ENCODE assay signal across 27 cellular contexts in genomic region chr9:111034146-111034545, GRCh38. TPM values are rescaled to one million over a fixed set of nuclear protein-coding genes. Genes with fewer than 3 reads are reported as not detected.
DNase-seq lines count a peak whose midpoint lies in the region; ATAC-seq and TF ChIP-seq lines count a peak whose summit lies in the region.
"Had no signal": no experiment of that assay in that cellular context is flagged by ENCODE, and none has a peak within 500 bp of the region (broad histone marks: within the 10 kb centered on the region; RNA-seq: fewer than 3 reads in every experiment).

No MANE protein-coding gene starts in this region.

- H3K36me3 ChIP-seq in breast epithelium: no peaks in the 10 kb centered on the region
- H3K36me3 ChIP-seq in mammary epithelial cell (ENCODE audit: insufficient read depth, low read length): no peaks in the 10 kb centered on the region
- peaks cover 17% of the 10 kb centered on the region for H3K36me3 ChIP-seq in osteoblast (ENCODE audit: insufficient read depth, low read length)
- H3K36me3 ChIP-seq in spleen: no peaks in the 10 kb centered on the region
- H3K36me3 ChIP-seq: BLaER1 treated with 17β-estradiol and CSF1 and Interleukin-3, amounts not matched to agents 10 nM and 100 nM; right atrium auricular region had no signal

- H3K27me3 ChIP-seq in breast epithelium (no peaks in the 10 kb centered on the region), mammary epithelial cell (ENCODE audit: insufficient read depth, low read length) (no peaks in the 10 kb centered on the region), osteoblast (ENCODE audit: insufficient read depth, low read length) (no peaks in the 10 kb centered on the region), spleen (replicated peaks in 1 of 7) (peaks cover 0 to 71% (median 37%) of the 10 kb centered on the region in 7 donors)
- H3K27me3 ChIP-seq: tibial artery had no signal

- CTCF ChIA-PET in mammary epithelial cell (lab: Charles Lee; ENCODE audit: low non-redundant PET): no interaction called here

- no peaks in the 10 kb centered on the region for H4K20me1 ChIP-seq in mammary epithelial cell (ENCODE audit: insufficient read depth, low read length)
- H4K20me1 ChIP-seq in osteoblast (ENCODE audit: insufficient read depth, low read length): peaks cover 26% of the 10 kb centered on the region

- peaks cover 0 to 9% of the 10 kb centered on the region in 2 donors for H3K4me1 ChIP-seq in breast epithelium
- H3K4me1 ChIP-seq in mammary epithelial cell (ENCODE audit: insufficient read depth, low read length): peaks cover 8% of the 10 kb centered on the region
- peaks cover 32% of the 10 kb centered on the region for H3K4me1 ChIP-seq in osteoblast (ENCODE audit: insufficient read depth, low read length)
- peaks cover 5 to 37% (median 17%) of the 10 kb centered on the region in 6 donors for H3K4me1 ChIP-seq in spleen

- no peak for ATAC-seq in Right ventricle myocardium superior (ENCODE audit: poor library complexity)
- ATAC-seq: activated CD8-positive, alpha-beta memory T cell treated with anti-CD3 and anti-CD28 coated beads, Interleukin-2, amount 10 ng/mL, durations not matched to agents 7 days and 5 days; activated naive CD4-positive, alpha-beta T cell treated with anti-CD3 and anti-CD28 coated beads, Interleukin-2, amount 50 U/mL, for 72 hours; heart right ventricle; stimulated activated naive B cell treated with anti-CD40 and anti-IgM and Interleukin-4, amounts not matched to agents 10 μg/mL and 1 μg/mL and 100 μg/mL, for 72 hours; T-cell had no signal

- in situ Hi-C loops in mammary epithelial cell (cut with MboI; ENCODE audit: low sequenced_read_pairs in 2 of 2): no loop called here

- no peak overlapping the region for H2AFZ ChIP-seq in mammary epithelial cell (ENCODE audit: low read depth, low read length)
- no peak overlapping the region for H2AFZ ChIP-seq in osteoblast (ENCODE audit: low read length)

- 91% methylated on average over 2 of the region's 2 CpGs for WGBS in mammary epithelial cell (ENCODE audit: low coverage, missing lambda C conversion rate)
- WGBS in spleen, 5 donors: 63 to 80% (median 75%) methylated on average over 2 of the region's 2 CpGs

- dilution Hi-C loops in mammary epithelial cell (cut with HindIII; ENCODE audit: low sequenced_read_pairs): no loop called here

- BruUV-seq in mammary epithelial cell (replicated peaks; lab: Mats Ljungman, UMichigan): no TSS peak

- H3K4me3 ChIP-seq in breast epithelium (peak overlapping the region in 2 of 3 donors; percentile 90 to 92), mammary epithelial cell (replicated peaks in 1 of 3; ENCODE audit: insufficient read depth in 1 of 3, low read depth in 2 of 3, low read length in 3 of 3) (no peak overlapping the region), osteoblast (ENCODE audit: insufficient read depth, low read length) (no peak overlapping the region), spleen (peak overlapping the region in 2 of 8 donors; percentile 50 to 69)
- H3K4me3 ChIP-seq: BLaER1 treated with 17β-estradiol and CSF1 and Interleukin-3, amounts not matched to agents 10 nM and 100 nM; heart right ventricle; tibial artery had no signal

- peaks cover 83% of the 10 kb centered on the region for H3K79me2 ChIP-seq in mammary epithelial cell (ENCODE audit: insufficient read depth, low read length)
- H3K79me2 ChIP-seq in osteoblast (ENCODE audit: insufficient read depth, low read length): peaks cover 87% of the 10 kb centered on the region

- H3K4me2 ChIP-seq in mammary epithelial cell (ENCODE audit: insufficient read depth, low read depth, low read length): no peak overlapping the region
- H3K4me2 ChIP-seq in osteoblast (ENCODE audit: insufficient read depth, low read length): peak overlapping the region; percentile 96

- no peaks in the 10 kb centered on the region for H3K9me3 ChIP-seq in breast epithelium
- no peaks in the 10 kb centered on the region for H3K9me3 ChIP-seq in mammary epithelial cell (replicated peaks; ENCODE audit: insufficient read depth, low read length)
- no peaks in the 10 kb centered on the region for H3K9me3 ChIP-seq in osteoblast (ENCODE audit: low read depth, low read length)
- no peaks in the 10 kb centered on the region for H3K9me3 ChIP-seq in spleen
- H3K9me3 ChIP-seq: esophagus squamous epithelium, heart right ventricle, right atrium auricular region, tibial artery had no signal

- intact Hi-C loops in breast epithelium (cut with DNase I; ENCODE audit: low total_unique reads) (loop anchor here (5.0 kb wide), 1 partner anchor 622 kb away; no protein-coding TSS in a partner anchor), mammary epithelial cell (cut with micrococcal nuclease) (no loop called here), Right ventricle myocardium superior (cut with DNase I) (no loop called here), spleen (cut with DNase I; ENCODE audit: low total_unique reads) (no loop called here)

- no peak for DNase-seq in breast epithelium (ENCODE audit: low spot score in 2 of 2)
- no peak for DNase-seq in mammary epithelial cell
- DNase-seq in fibroblast of peridontal ligament (ENCODE audit: extremely low read depth): peak; percentile 67
- DNase-seq in osteoblast (ENCODE audit: insufficient read length, low spot score, missing footprints): no peak
- DNase-seq in medulla oblongata (ENCODE audit: extremely low spot score): no peak
- no peak for DNase-seq in C1 segment of cervical spinal cord (lab: John Stamatoyannopoulos, UW)
- DNase-seq in Right ventricle myocardium superior: no peak
- no peak for DNase-seq in spleen
- DNase-seq: 8988T; activated CD4-positive, alpha-beta T cell treated with anti-CD3 and anti-CD28 coated beads for 48 hours; activated CD8-positive, alpha-beta memory T cell treated with anti-CD3 and anti-CD28 coated beads, Interleukin-2, amount 10 ng/mL, durations not matched to agents 7 days and 5 days; esophagus squamous epithelium; GF-D8; heart right ventricle; MM.1S; NCI-H146; NCI-H2171; NCI-H69; nucleus accumbens; SHP77; stimulated activated naive B cell treated with anti-CD40 and anti-IgM and Interleukin-4, amounts not matched to agents 10 μg/mL and 1 μg/mL and 100 μg/mL, for 72 hours; T-cell; tibial artery had no signal

- peak overlapping the region in 1 of 2 donors; percentile 22 for H3K27ac ChIP-seq in breast epithelium
- H3K27ac ChIP-seq in mammary epithelial cell (ENCODE audit: insufficient read depth, low read depth, low read length): no peak overlapping the region
- H3K27ac ChIP-seq in osteoblast (ENCODE audit: low read depth, low read length): no peak overlapping the region
- peak overlapping the region in 3 of 8 donors; percentile 84 to 88 (median 85) for H3K27ac ChIP-seq in spleen
- H3K27ac ChIP-seq: BLaER1 treated with 17β-estradiol and CSF1 and Interleukin-3, amounts not matched to agents 10 nM and 100 nM had no signal

- H3K9ac ChIP-seq in mammary epithelial cell (ENCODE audit: insufficient read depth, low read length): no peak overlapping the region
- H3K9ac ChIP-seq: BLaER1 treated with 17β-estradiol and CSF1 and Interleukin-3, amounts not matched to agents 10 nM and 100 nM had no signal

- TF ChIP-seq POLR2A in breast epithelium (IDR thresholded peaks at IDR 0.05): no peak
- no peak for TF ChIP-seq POLR2A in spleen (IDR thresholded peaks at IDR 0.05)

- TF ChIP-seq CTCF in breast epithelium (IDR thresholded peaks at IDR 0.05) (no peak), mammary epithelial cell (conservative IDR thresholded peaks at IDR 0.05 in 1 of 2, IDR thresholded peaks at IDR 0.05 in 1 of 2; ENCODE audit: extremely low read depth in 1 of 2, insufficient read depth in 1 of 2, low read depth in 1 of 2, low read length in 2 of 2) (no peak), osteoblast (IDR thresholded peaks at IDR 0.05; ENCODE audit: extremely low read depth, low read depth, low read length) (no peak), spleen (IDR thresholded peaks at IDR 0.05 in 8 of 11, conservative IDR thresholded peaks at IDR 0.05 in 3 of 11) (no peak)

RNA-seq across cellular contexts. Expression of gene LPAR1, which starts 4.1 kb away (rescaled TPM):
- 100 to 1,000 TPM in 1 of 3 donors, 10 to 100 TPM in 2; 24.6 to 138 (median 79.3) TPM for total RNA-seq in breast epithelium
- 10 to 100 TPM; 20.4 to 20.8 TPM for total RNA-seq in mammary epithelial cell
- 29.7 TPM for polyA plus RNA-seq in mammary epithelial cell
- 66.6 TPM for polyA minus RNA-seq in mammary epithelial cell
- 119 and 151 TPM in 2 replicates for total RNA-seq in osteoblast
- 12.7 TPM for total RNA-seq in Right ventricle myocardium superior
- total RNA-seq in spleen: 10 to 100 TPM; 22.5 to 63.8 (median 35.7) TPM
- 10 to 100 TPM in 2 of 3 donors, 1 to 10 TPM in 1; 8.1 to 14.4 (median 12.9) TPM for polyA plus RNA-seq in spleen
- total RNA-seq: activated CD8-positive, alpha-beta memory T cell treated with anti-CD3 and anti-CD28 coated beads, Interleukin-2, amount 10 ng/mL, durations not matched to agents 7 days and 5 days; activated naive CD4-positive, alpha-beta T cell treated with anti-CD3 and anti-CD28 coated beads, Interleukin-2, amount 50 U/mL, for 72 hours; activated T-helper 1 cell treated with anti-CD3 and anti-CD28 coated beads, Interleukin-12 subunit alpha, Interleukin-12 subunit beta, Interleukin-2, Interleukin-4 antibody, amounts not matched to agents 30 ng/mL and 10 ng/mL and 1 ng/mL, durations not matched to agents 14 hours and 24 hours and 36 hours had no signal

Comparison
In these comparisons a context has a peak if more than half of its experiments do, and no peak if none do; other contexts are left out.
1. H3K4me3 ChIP-seq: peak in breast epithelium (2 of 3); none in mammary epithelial cell (0 of 3) and osteoblast (single experiment).